2 cellular contexts compared by ENCODE assay signal in the genomic region with DNA sequence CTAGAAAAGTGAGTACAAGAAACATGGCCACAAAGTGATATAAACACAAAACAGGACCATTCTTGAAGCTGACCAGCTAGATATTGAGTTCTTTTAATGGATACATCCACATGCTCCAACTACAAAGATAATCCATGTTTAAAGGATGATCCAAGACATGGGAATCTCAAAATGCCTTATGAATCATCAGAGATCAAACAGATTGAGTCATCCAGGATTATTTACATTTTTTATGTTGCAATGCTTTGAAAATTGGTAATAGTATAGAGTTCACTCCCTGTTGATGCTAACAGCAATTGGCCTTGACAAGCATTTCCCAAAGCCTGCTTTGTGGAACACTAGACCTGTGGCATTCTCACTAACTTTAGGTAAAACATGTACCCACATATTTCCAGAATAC.
TF ChIP-seq lines count a peak whose summit lies in the region.

No MANE protein-coding gene starts in this region.

TF ChIP-seq in HepG2, 621 proteins besides CTCF, POLR2A, EP300 and RAD21 (continued from another document and continues in another):
- TF ChIP-seq, protein P1, sequence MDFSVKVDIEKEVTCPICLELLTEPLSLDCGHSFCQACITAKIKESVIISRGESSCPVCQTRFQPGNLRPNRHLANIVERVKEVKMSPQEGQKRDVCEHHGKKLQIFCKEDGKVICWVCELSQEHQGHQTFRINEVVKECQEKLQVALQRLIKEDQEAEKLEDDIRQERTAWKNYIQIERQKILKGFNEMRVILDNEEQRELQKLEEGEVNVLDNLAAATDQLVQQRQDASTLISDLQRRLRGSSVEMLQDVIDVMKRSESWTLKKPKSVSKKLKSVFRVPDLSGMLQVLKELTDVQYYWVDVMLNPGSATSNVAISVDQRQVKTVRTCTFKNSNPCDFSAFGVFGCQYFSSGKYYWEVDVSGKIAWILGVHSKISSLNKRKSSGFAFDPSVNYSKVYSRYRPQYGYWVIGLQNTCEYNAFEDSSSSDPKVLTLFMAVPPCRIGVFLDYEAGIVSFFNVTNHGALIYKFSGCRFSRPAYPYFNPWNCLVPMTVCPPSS (IDR thresholded peaks at IDR 0.05): no peak
- TF ChIP-seq, protein P2, sequence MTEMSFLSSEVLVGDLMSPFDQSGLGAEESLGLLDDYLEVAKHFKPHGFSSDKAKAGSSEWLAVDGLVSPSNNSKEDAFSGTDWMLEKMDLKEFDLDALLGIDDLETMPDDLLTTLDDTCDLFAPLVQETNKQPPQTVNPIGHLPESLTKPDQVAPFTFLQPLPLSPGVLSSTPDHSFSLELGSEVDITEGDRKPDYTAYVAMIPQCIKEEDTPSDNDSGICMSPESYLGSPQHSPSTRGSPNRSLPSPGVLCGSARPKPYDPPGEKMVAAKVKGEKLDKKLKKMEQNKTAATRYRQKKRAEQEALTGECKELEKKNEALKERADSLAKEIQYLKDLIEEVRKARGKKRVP (CRISPR knock-in tag; IDR thresholded peaks at IDR 0.05): peak in 1 of 2 experiments; percentile 88; a peak in 2 of 4 replicates
- TF ChIP-seq ZNF644 (CRISPR knock-in tag; IDR thresholded peaks at IDR 0.05; ENCODE audit: low read depth): peak; percentile 70; the same call in 1 of the 2 replicates
- no peak for TF ChIP-seq TCF12 (IDR thresholded peaks at IDR 0.05)
- TF ChIP-seq TCF12 (CRISPR knock-in tag; IDR thresholded peaks at IDR 0.05): no peak
- TF ChIP-seq, protein P3, sequence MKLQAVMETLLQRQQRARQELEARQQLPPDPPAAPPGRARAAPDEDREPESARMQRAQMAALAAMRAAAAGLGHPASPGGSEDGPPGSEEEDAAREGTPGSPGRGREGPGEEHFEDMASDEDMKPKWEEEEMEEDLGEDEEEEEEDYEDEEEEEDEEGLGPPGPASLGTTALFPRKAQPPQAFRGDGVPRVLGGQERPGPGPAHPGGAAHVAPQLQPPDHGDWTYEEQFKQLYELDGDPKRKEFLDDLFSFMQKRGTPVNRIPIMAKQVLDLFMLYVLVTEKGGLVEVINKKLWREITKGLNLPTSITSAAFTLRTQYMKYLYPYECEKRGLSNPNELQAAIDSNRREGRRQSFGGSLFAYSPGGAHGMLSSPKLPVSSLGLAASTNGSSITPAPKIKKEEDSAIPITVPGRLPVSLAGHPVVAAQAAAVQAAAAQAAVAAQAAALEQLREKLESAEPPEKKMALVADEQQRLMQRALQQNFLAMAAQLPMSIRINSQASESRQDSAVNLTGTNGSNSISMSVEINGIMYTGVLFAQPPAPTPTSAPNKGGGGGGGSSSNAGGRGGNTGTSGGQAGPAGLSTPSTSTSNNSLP (IDR thresholded peaks at IDR 0.05; ENCODE audit: low read depth, low read length): peak; percentile 79
- 0 out of 2 replicates have a peak, but pooled peaks have one; percentile 27 for TF ChIP-seq DNMT3B (CRISPR knock-in tag; conservative IDR thresholded peaks at IDR 0.05)
- TF ChIP-seq ELF3 (CRISPR knock-in tag; IDR thresholded peaks at IDR 0.05): peak; percentile 54; the same call in 1 of the 2 replicates
- peak; percentile 64 for TF ChIP-seq NCOA2 (CRISPR knock-in tag; IDR thresholded peaks at IDR 0.05)
- TF ChIP-seq FOXK1 (CRISPR knock-in tag; IDR thresholded peaks at IDR 0.05; ENCODE audit: borderline replicate concordance, low read depth): peak; percentile 29; the same call in 1 of the 2 replicates
- TF ChIP-seq SAP130 (CRISPR knock-in tag; IDR thresholded peaks at IDR 0.05; ENCODE audit: low read depth): peak; percentile 44; the same call in 1 of the 2 replicates
- TF ChIP-seq CEBPB (IDR thresholded peaks at IDR 0.05; ENCODE audit: borderline replicate concordance, low read depth, low read length): peak; percentile 89
- no peak for TF ChIP-seq ZFP36 (IDR thresholded peaks at IDR 0.05; ENCODE audit: borderline replicate concordance, low read depth, low read length, partially characterized antibody)
- 0 out of 2 replicates have a peak, but pooled peaks have one; percentile 47 for TF ChIP-seq THAP11 (CRISPR knock-in tag; IDR thresholded peaks at IDR 0.05)
- TF ChIP-seq, protein P4, sequence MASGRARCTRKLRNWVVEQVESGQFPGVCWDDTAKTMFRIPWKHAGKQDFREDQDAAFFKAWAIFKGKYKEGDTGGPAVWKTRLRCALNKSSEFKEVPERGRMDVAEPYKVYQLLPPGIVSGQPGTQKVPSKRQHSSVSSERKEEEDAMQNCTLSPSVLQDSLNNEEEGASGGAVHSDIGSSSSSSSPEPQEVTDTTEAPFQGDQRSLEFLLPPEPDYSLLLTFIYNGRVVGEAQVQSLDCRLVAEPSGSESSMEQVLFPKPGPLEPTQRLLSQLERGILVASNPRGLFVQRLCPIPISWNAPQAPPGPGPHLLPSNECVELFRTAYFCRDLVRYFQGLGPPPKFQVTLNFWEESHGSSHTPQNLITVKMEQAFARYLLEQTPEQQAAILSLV (CRISPR knock-in tag; IDR thresholded peaks at IDR 0.05; ENCODE audit: borderline replicate concordance): no peak
- no peak for TF ChIP-seq TMF1 (CRISPR knock-in tag; IDR thresholded peaks at IDR 0.05; ENCODE audit: low read depth)
- TF ChIP-seq, protein P5, sequence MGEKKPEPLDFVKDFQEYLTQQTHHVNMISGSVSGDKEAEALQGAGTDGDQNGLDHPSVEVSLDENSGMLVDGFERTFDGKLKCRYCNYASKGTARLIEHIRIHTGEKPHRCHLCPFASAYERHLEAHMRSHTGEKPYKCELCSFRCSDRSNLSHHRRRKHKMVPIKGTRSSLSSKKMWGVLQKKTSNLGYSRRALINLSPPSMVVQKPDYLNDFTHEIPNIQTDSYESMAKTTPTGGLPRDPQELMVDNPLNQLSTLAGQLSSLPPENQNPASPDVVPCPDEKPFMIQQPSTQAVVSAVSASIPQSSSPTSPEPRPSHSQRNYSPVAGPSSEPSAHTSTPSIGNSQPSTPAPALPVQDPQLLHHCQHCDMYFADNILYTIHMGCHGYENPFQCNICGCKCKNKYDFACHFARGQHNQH (CRISPR knock-in tag; IDR thresholded peaks at IDR 0.05): no peak
- peak; percentile 58 for TF ChIP-seq TCF7 (IDR thresholded peaks at IDR 0.05; ENCODE audit: low read depth)
- no peak for TF ChIP-seq KLF12 (CRISPR knock-in tag; IDR thresholded peaks at IDR 0.05; ENCODE audit: borderline replicate concordance)
- TF ChIP-seq HMG20A (CRISPR knock-in tag; IDR thresholded peaks at IDR 0.05; ENCODE audit: borderline replicate concordance): peak; percentile 85; the same call in 1 of the 2 replicates
- TF ChIP-seq ZMYM4 (CRISPR knock-in tag; IDR thresholded peaks at IDR 0.05): no peak
- TF ChIP-seq RXRA (CRISPR knock-in tag; IDR thresholded peaks at IDR 0.05): no peak
- TF ChIP-seq FOSL1 (CRISPR knock-in tag; IDR thresholded peaks at IDR 0.05; ENCODE audit: borderline replicate concordance): peak; percentile 83; the same call in 1 of the 2 replicates
- TF ChIP-seq FOXA1 (IDR thresholded peaks at IDR 0.05): no peak
- TF ChIP-seq FOXA1 (CRISPR knock-in tag; IDR thresholded peaks at IDR 0.05): peak; percentile 41; the same call in 1 of the 2 replicates

TF ChIP-seq in SK-N-SH, 30 proteins besides CTCF, POLR2A, EP300 and RAD21 (continued from another document):
- TF ChIP-seq, protein P6, sequence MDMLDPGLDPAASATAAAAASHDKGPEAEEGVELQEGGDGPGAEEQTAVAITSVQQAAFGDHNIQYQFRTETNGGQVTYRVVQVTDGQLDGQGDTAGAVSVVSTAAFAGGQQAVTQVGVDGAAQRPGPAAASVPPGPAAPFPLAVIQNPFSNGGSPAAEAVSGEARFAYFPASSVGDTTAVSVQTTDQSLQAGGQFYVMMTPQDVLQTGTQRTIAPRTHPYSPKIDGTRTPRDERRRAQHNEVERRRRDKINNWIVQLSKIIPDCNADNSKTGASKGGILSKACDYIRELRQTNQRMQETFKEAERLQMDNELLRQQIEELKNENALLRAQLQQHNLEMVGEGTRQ (IDR thresholded peaks at IDR 0.05; ENCODE audit: borderline replicate concordance, low read depth, low read length): no peak
- TF ChIP-seq JUND (IDR thresholded peaks at IDR 0.05): peak; percentile 49
TF ChIP-seq in SK-N-SH: peak in this region for 3.
